26 cellular contexts compared by ENCODE assay signal in genomic region chr5:135273212-135273611, GRCh38.
DNase-seq lines count a peak whose midpoint lies in the region; ATAC-seq, FAIRE-seq and TF ChIP-seq lines count a peak whose summit lies in the region.
"Had no signal": no experiment of that assay in that cellular context is flagged by ENCODE, and none has a peak within 500 bp of the region (broad histone marks: within the 10 kb centered on the region; RNA-seq: fewer than 3 reads in every experiment).

No MANE protein-coding gene starts in this region.

- H3K4me1 ChIP-seq in mesenchymal stem cell (ENCODE audit: control insufficient read depth, insufficient read depth, low read depth, low read length): peaks cover 9% of the 10 kb centered on the region

- H2BK120ac ChIP-seq in mesenchymal stem cell (ENCODE audit: low read depth, low read length): no peak overlapping the region

- no peak overlapping the region for H2AFZ ChIP-seq in mesenchymal stem cell (ENCODE audit: low read depth, low read length)

- FAIRE-seq in GM12891 (lab: Jason Lieb, UNC): peak; percentile 20
- FAIRE-seq: A204.1, GM12878, H1 had no signal

- ATAC-seq in stimulated activated effector memory CD8-positive, alpha-beta T cell treated with anti-CD3 and anti-CD28 coated beads, Interleukin-12 subunit alpha, Interleukin-12 subunit beta, amount 100 ng/mL, for 72 hours: peak; percentile 55
- ATAC-seq in HG02852 (IDR thresholded peaks at IDR 0.05; ENCODE audit: unreplicated experiment): no peak
- ATAC-seq: GM12878 had no signal

- no peak overlapping the region for H3K4me2 ChIP-seq in mesenchymal stem cell (ENCODE audit: low read length, poor library complexity, severe bottlenecking)

- H3K4me3 ChIP-seq in WERI-Rb-1 (ENCODE audit: low read depth, low read length): no peak overlapping the region
- no peak overlapping the region for H3K4me3 ChIP-seq in mesenchymal stem cell (ENCODE audit: insufficient read depth in 1 of 2, low read depth in 1 of 2, low read length in 2 of 2)
- H3K4me3 ChIP-seq: GM12878, SK-N-MC had no signal

- H2BK12ac ChIP-seq in mesenchymal stem cell (ENCODE audit: low read length in 2 of 2): no peak overlapping the region

- no peaks in the 10 kb centered on the region for H3K79me1 ChIP-seq in mesenchymal stem cell (replicated peaks; ENCODE audit: low read length, poor library complexity, severe bottlenecking)

- H3K36me3 ChIP-seq in WERI-Rb-1 (no peaks in the 10 kb centered on the region), mesenchymal stem cell (ENCODE audit: control insufficient read depth in 1 of 2, insufficient read depth in 2 of 2, low read depth in 1 of 2, low read length in 2 of 2) (no peaks in the 10 kb centered on the region)

- H2AK5ac ChIP-seq in mesenchymal stem cell (ENCODE audit: low read length, severe bottlenecking): no peak overlapping the region

- H3K9ac ChIP-seq in mesenchymal stem cell (ENCODE audit: low read length): no peak overlapping the region

- peak overlapping the region; percentile 94 for H3K27ac ChIP-seq in WERI-Rb-1
- H3K27ac ChIP-seq in mesenchymal stem cell (ENCODE audit: low read length, poor library complexity, severe bottlenecking): no peak overlapping the region
- H3K27ac ChIP-seq: SK-N-MC had no signal

- H3K27me3 Mint-ChIP-seq in activated CD4-positive, alpha-beta memory T cell treated with anti-CD3 and anti-CD28 coated beads, Interleukin-2, amount 10 ng/mL, durations not matched to agents 7 days and 5 days: peaks cover 24% of the 10 kb centered on the region

- no peak overlapping the region for H3K14ac ChIP-seq in mesenchymal stem cell (ENCODE audit: low read length in 2 of 2)

- H3K4me1 Mint-ChIP-seq in stimulated activated effector memory CD8-positive, alpha-beta T cell treated with anti-CD3 and anti-CD28 coated beads, Interleukin-12 subunit alpha, Interleukin-12 subunit beta, amount 100 ng/mL, for 72 hours: no peaks in the 10 kb centered on the region
- no peaks in the 10 kb centered on the region for H3K4me1 Mint-ChIP-seq in activated CD4-positive, alpha-beta memory T cell treated with anti-CD3 and anti-CD28 coated beads, Interleukin-2, amount 10 ng/mL, durations not matched to agents 7 days and 5 days
- H3K4me1 Mint-ChIP-seq: B cell; CD8-positive, alpha-beta memory T cell had no signal

- H3K27ac Mint-ChIP-seq in stimulated activated effector memory CD8-positive, alpha-beta T cell treated with anti-CD3 and anti-CD28 coated beads, Interleukin-12 subunit alpha, Interleukin-12 subunit beta, amount 100 ng/mL, for 72 hours: no peak overlapping the region
- no peak overlapping the region for H3K27ac Mint-ChIP-seq in activated CD4-positive, alpha-beta memory T cell treated with anti-CD3 and anti-CD28 coated beads, Interleukin-2, amount 10 ng/mL, durations not matched to agents 7 days and 5 days
- H3K27ac Mint-ChIP-seq: B cell; CD14-positive monocyte; CD8-positive, alpha-beta memory T cell had no signal

- POLR2A ChIA-PET in activated CD4-positive, alpha-beta memory T cell treated with anti-CD3 and anti-CD28 coated beads, Interleukin-2, amount 10 ng/mL, durations not matched to agents 7 days and 5 days (lab: Charles Lee): no interaction called here

- DNase-seq in GM12891 (ENCODE audit: insufficient read length, low spot score) (no peak), WERI-Rb-1 (no peak), mesenchymal stem cell (no peak), AG08395 (ENCODE audit: low spot score) (no peak)
- no peak for DNase-seq in stimulated activated effector memory CD8-positive, alpha-beta T cell treated with anti-CD3 and anti-CD28 coated beads, Interleukin-12 subunit alpha, Interleukin-12 subunit beta, amount 100 ng/mL, for 72 hours (ENCODE audit: low spot score in 2 of 2)
- DNase-seq in activated CD4-positive, alpha-beta memory T cell treated with anti-CD3 and anti-CD28 coated beads, Interleukin-2, amount 10 ng/mL, durations not matched to agents 7 days and 5 days: no peak
- DNase-seq: CD8-positive, alpha-beta memory T cell; DMS 273 treated with DMSO at 0.1 percent for 48 hours; DMS79; EL; GDM1; HCEC 1CT; NCI-H1048; NCI-H1417; NCI-H1694; NCI-H2081; NCI-H2227 treated with DMSO at 0.1 percent for 48 hours; NCI-H526 treated with DMSO at 0.1 percent for 48 hours; SHP77 treated with DMSO at 0.1 percent for 48 hours had no signal

- no peaks in the 10 kb centered on the region for H3K9me3 Mint-ChIP-seq in stimulated activated effector memory CD8-positive, alpha-beta T cell treated with anti-CD3 and anti-CD28 coated beads, Interleukin-12 subunit alpha, Interleukin-12 subunit beta, amount 100 ng/mL, for 72 hours
- no peaks in the 10 kb centered on the region for H3K9me3 Mint-ChIP-seq in activated CD4-positive, alpha-beta memory T cell treated with anti-CD3 and anti-CD28 coated beads, Interleukin-2, amount 10 ng/mL, durations not matched to agents 7 days and 5 days

- H2BK5ac ChIP-seq in mesenchymal stem cell (ENCODE audit: low read depth, low read length, poor library complexity, severe bottlenecking): no peak overlapping the region

- H4K8ac ChIP-seq in mesenchymal stem cell (ENCODE audit: low read length): no peak overlapping the region

- H3K18ac ChIP-seq in mesenchymal stem cell (ENCODE audit: low read depth in 1 of 2, low read length in 2 of 2): no peak overlapping the region

- no peak overlapping the region for H3K23ac ChIP-seq in mesenchymal stem cell (ENCODE audit: low read length in 2 of 2)

- peak overlapping the region; percentile 54 for H4K91ac ChIP-seq in mesenchymal stem cell (ENCODE audit: low read length)

- H3K4me3 Mint-ChIP-seq in stimulated activated effector memory CD8-positive, alpha-beta T cell treated with anti-CD3 and anti-CD28 coated beads, Interleukin-12 subunit alpha, Interleukin-12 subunit beta, amount 100 ng/mL, for 72 hours: no peak overlapping the region
- H3K4me3 Mint-ChIP-seq in activated CD4-positive, alpha-beta memory T cell treated with anti-CD3 and anti-CD28 coated beads, Interleukin-2, amount 10 ng/mL, durations not matched to agents 7 days and 5 days: no peak overlapping the region
- H3K4me3 Mint-ChIP-seq: B cell; CD14-positive monocyte; CD8-positive, alpha-beta memory T cell had no signal

- peaks cover 4% of the 10 kb centered on the region for H3K36me3 Mint-ChIP-seq in stimulated activated effector memory CD8-positive, alpha-beta T cell treated with anti-CD3 and anti-CD28 coated beads, Interleukin-12 subunit alpha, Interleukin-12 subunit beta, amount 100 ng/mL, for 72 hours
- no peaks in the 10 kb centered on the region for H3K36me3 Mint-ChIP-seq in activated CD4-positive, alpha-beta memory T cell treated with anti-CD3 and anti-CD28 coated beads, Interleukin-2, amount 10 ng/mL, durations not matched to agents 7 days and 5 days (ENCODE audit: low read depth)
- H3K36me3 Mint-ChIP-seq: CD14-positive monocyte; CD8-positive, alpha-beta memory T cell had no signal

- no peak for TF ChIP-seq POLR2A in GM12891 (IDR thresholded peaks at IDR 0.05; ENCODE audit: low read depth, low read length)

- no peak overlapping the region for H2BK15ac ChIP-seq in mesenchymal stem cell (ENCODE audit: low read depth, poor library complexity, severe bottlenecking)

- H3K27me3 ChIP-seq in WERI-Rb-1 (ENCODE audit: insufficient read depth, low read depth, severe bottlenecking) (no peaks in the 10 kb centered on the region), mesenchymal stem cell (ENCODE audit: control insufficient read depth in 1 of 2, insufficient read depth in 1 of 2, low read length in 2 of 2) (no peaks in the 10 kb centered on the region)

- H3K4ac ChIP-seq in mesenchymal stem cell (ENCODE audit: low read depth in 1 of 2, low read length in 2 of 2): no peak overlapping the region

- CTCF ChIA-PET in activated CD4-positive, alpha-beta memory T cell treated with anti-CD3 and anti-CD28 coated beads, Interleukin-2, amount 10 ng/mL, durations not matched to agents 7 days and 5 days (lab: Charles Lee): no interaction called here

- no peak for TF ChIP-seq CTCF in WERI-Rb-1 (IDR thresholded peaks at IDR 0.05; ENCODE audit: low read depth, low read length)

- WGBS in mesenchymal stem cell: 97% methylated on average over 2 of the region's 2 CpGs

- H3K9me3 ChIP-seq in WERI-Rb-1 (ENCODE audit: severe bottlenecking): no peaks in the 10 kb centered on the region
- no peaks in the 10 kb centered on the region for H3K9me3 ChIP-seq in mesenchymal stem cell (ENCODE audit: control insufficient read depth, low read length)

TF ChIP-seq in GM12891, 5 proteins besides CTCF, POLR2A, EP300 and RAD21:
- TF ChIP-seq SPI1 (IDR thresholded peaks at IDR 0.05; ENCODE audit: low read depth, low read length) (no peak), PAX5 (IDR thresholded peaks at IDR 0.05; ENCODE audit: insufficient read depth, low read length, severe bottlenecking) (no peak), POLR2AphosphoS5 (IDR thresholded peaks at IDR 0.05; ENCODE audit: low read depth, low read length) (no peak), TAF1 (IDR thresholded peaks at IDR 0.05; ENCODE audit: low read depth, low read length) (no peak), POU2F2 (IDR thresholded peaks at IDR 0.05; ENCODE audit: low read depth, low read length) (no peak)
TF ChIP-seq in GM12891: peak in this region for 0.
